ENCODE assay signal across 21 cellular contexts in the genomic region with DNA sequence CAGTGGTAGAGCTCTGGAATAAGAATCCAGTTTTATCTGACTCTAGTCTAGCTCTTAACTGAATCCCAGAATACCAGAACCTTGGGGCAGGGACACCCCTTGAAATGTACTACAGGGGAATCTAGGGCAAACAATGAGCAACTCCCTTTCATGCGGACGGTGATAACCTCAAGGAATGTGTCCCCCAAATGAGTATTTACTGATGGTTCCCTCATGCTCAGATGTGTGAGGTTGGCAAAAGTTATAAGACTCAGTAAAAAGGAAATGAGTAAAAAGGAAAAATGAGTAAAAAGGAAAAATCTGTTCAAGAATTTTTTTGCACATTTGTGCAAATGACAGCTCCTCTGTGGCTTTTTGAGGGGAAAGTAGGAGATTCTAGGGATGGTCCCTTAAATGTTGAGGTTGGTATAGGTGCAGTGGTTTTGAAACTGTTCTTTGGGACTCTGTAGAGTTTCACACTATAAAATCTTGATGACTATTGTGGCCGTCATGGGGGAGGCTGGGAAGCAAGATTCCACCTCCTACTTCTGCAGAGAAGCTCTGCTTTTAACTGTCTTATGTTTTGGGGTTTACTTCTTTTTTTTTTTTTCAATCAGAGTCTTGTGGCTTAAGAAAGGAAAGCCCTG. TPM values are rescaled to one million over a fixed set of nuclear protein-coding genes. Genes with fewer than 3 reads are reported as not detected.
DNase-seq lines count a peak whose midpoint lies in the region; ATAC-seq lines count a peak whose summit lies in the region.
"Had no signal": no experiment of that assay in that cellular context is flagged by ENCODE, and none has a peak within 500 bp of the region (broad histone marks: within the 10 kb centered on the region; RNA-seq: fewer than 3 reads in every experiment).

No MANE protein-coding gene starts in this region.

- H3K27ac Mint-ChIP-seq in activated CD4-positive, alpha-beta T cell treated with anti-CD3 and anti-CD28 coated beads for 36 hours = no peak overlapping the region
- H3K27ac Mint-ChIP-seq in activated naive CD4-positive, alpha-beta T cell treated with anti-CD3 and anti-CD28 coated beads, Interleukin-2, amount 50 U/mL, for 72 hours = no peak overlapping the region
- no peak overlapping the region for H3K27ac Mint-ChIP-seq in stimulated activated naive CD8-positive, alpha-beta T cell treated with anti-CD3 and anti-CD28 coated beads, Interleukin-15, amount 100 ng/mL, for 72 hours
- H3K27ac Mint-ChIP-seq: CD4-positive, alpha-beta T cell; CD8-positive, alpha-beta memory T cell; HFFc6 had no signal

- POLR2A ChIA-PET in activated CD4-positive, alpha-beta T cell treated with anti-CD3 and anti-CD28 coated beads for 36 hours (lab: Charles Lee) = no interaction called here

- no peak overlapping the region for H3K4me3 Mint-ChIP-seq in activated CD4-positive, alpha-beta T cell treated with anti-CD3 and anti-CD28 coated beads for 36 hours
- no peak overlapping the region for H3K4me3 Mint-ChIP-seq in stimulated activated naive CD8-positive, alpha-beta T cell treated with anti-CD3 and anti-CD28 coated beads, Interleukin-15, amount 100 ng/mL, for 72 hours
- H3K4me3 Mint-ChIP-seq: CD14-positive monocyte; CD4-positive, alpha-beta T cell; CD8-positive, alpha-beta memory T cell; HFFc6 had no signal

- no peaks in the 10 kb centered on the region for H3K36me3 Mint-ChIP-seq in activated CD4-positive, alpha-beta T cell treated with anti-CD3 and anti-CD28 coated beads for 36 hours (ENCODE audit: low read depth)
- H3K36me3 Mint-ChIP-seq in activated naive CD4-positive, alpha-beta T cell treated with anti-CD3 and anti-CD28 coated beads, Interleukin-2, amount 50 U/mL, for 72 hours = no peaks in the 10 kb centered on the region
- H3K36me3 Mint-ChIP-seq: CD14-positive monocyte; CD8-positive, alpha-beta memory T cell had no signal

- peak; percentile 91 for ATAC-seq in activated CD4-positive, alpha-beta T cell treated with anti-CD3 and anti-CD28 coated beads for 36 hours
- peak; percentile 84 to 90 for ATAC-seq in activated naive CD4-positive, alpha-beta T cell treated with anti-CD3 and anti-CD28 coated beads, Interleukin-2, amount 50 U/mL, for 72 hours
- peak; percentile 50 for ATAC-seq in stimulated activated naive CD8-positive, alpha-beta T cell treated with anti-CD3 and anti-CD28 coated beads, Interleukin-15, Interleukin-2, amounts not matched to agents 100 U/mL and 50 U/mL, for 24 hours
- no peak for ATAC-seq in stimulated activated naive CD8-positive, alpha-beta T cell treated with anti-CD3 and anti-CD28 coated beads, Interleukin-15, amount 100 ng/mL, for 72 hours
- ATAC-seq in GM18498 (IDR thresholded peaks at IDR 0.05; ENCODE audit: unreplicated experiment) = no peak
- ATAC-seq: A549 had no signal

- no peaks in the 10 kb centered on the region for H3K9me3 Mint-ChIP-seq in activated CD4-positive, alpha-beta T cell treated with anti-CD3 and anti-CD28 coated beads for 36 hours (ENCODE audit: low read depth)
- H3K9me3 Mint-ChIP-seq in activated naive CD4-positive, alpha-beta T cell treated with anti-CD3 and anti-CD28 coated beads, Interleukin-2, amount 50 U/mL, for 72 hours = peaks cover 4 to 12% of the 10 kb centered on the region in 2 donors
- H3K9me3 Mint-ChIP-seq in stimulated activated naive CD8-positive, alpha-beta T cell treated with anti-CD3 and anti-CD28 coated beads, Interleukin-15, amount 100 ng/mL, for 72 hours = peaks cover 3 to 8% of the 10 kb centered on the region in 2 donors

- CTCF ChIA-PET in activated CD4-positive, alpha-beta T cell treated with anti-CD3 and anti-CD28 coated beads for 36 hours (lab: Charles Lee) = interaction anchor here (0.8 kb wide), 1 partner anchor 242 kb away, joined by 4 read pairs; no protein-coding TSS in a partner anchor

- H3K27me3 Mint-ChIP-seq in activated CD4-positive, alpha-beta T cell treated with anti-CD3 and anti-CD28 coated beads for 36 hours = peaks cover 26% of the 10 kb centered on the region
- H3K27me3 Mint-ChIP-seq in stimulated activated naive CD8-positive, alpha-beta T cell treated with anti-CD3 and anti-CD28 coated beads, Interleukin-15, amount 100 ng/mL, for 72 hours = peaks cover 33% of the 10 kb centered on the region

- H3K4me1 Mint-ChIP-seq in activated CD4-positive, alpha-beta T cell treated with anti-CD3 and anti-CD28 coated beads for 36 hours = peaks cover 11% of the 10 kb centered on the region
- H3K4me1 Mint-ChIP-seq in stimulated activated naive CD8-positive, alpha-beta T cell treated with anti-CD3 and anti-CD28 coated beads, Interleukin-15, amount 100 ng/mL, for 72 hours = no peaks in the 10 kb centered on the region
- H3K4me1 Mint-ChIP-seq: CD14-positive monocyte; CD8-positive, alpha-beta memory T cell had no signal

- DNase-seq in activated CD4-positive, alpha-beta T cell treated with anti-CD3 and anti-CD28 coated beads for 36 hours = peak; percentile 23
- no peak for DNase-seq in activated CD4-positive, alpha-beta T cell treated with anti-CD3 and anti-CD28 coated beads for 1 hour
- no peak for DNase-seq in activated naive CD4-positive, alpha-beta T cell treated with anti-CD3 and anti-CD28 coated beads, Interleukin-2, amount 50 U/mL, for 72 hours (ENCODE audit: low spot score in 2 of 2)
- DNase-seq in activated naive CD4-positive, alpha-beta T cell treated with anti-CD3 and anti-CD28 coated beads, Interleukin-2, amount 50 U/mL, for 16 hours = no peak
- no peak for DNase-seq in stimulated activated naive CD8-positive, alpha-beta T cell treated with anti-CD3 and anti-CD28 coated beads, Interleukin-15, Interleukin-2, amounts not matched to agents 100 U/mL and 50 U/mL, for 24 hours
- no peak for DNase-seq in stimulated activated naive CD8-positive, alpha-beta T cell treated with anti-CD3 and anti-CD28 coated beads, Interleukin-15, amount 100 ng/mL, for 72 hours
- DNase-seq: 8988T; ACHN; AML-193; BE2C; CD4-positive, alpha-beta T cell; CD8-positive, alpha-beta memory T cell; DMS 273 treated with DMSO at 0.1 percent for 48 hours; DMS79; EL; GDM1; GOT3; HFFc6 had no signal

- intact Hi-C loops in activated CD4-positive, alpha-beta T cell treated with anti-CD3 and anti-CD28 coated beads for 36 hours (cut with DNase I, micrococcal nuclease) = loop anchor here in 1 of 2 experiments (1.0 to 2.0 kb wide), 2 partner anchors 25 to 50 kb away; no protein-coding TSS in a partner anchor

RNA-seq across cellular contexts. Expression of gene NRXN3, which starts 58.6 kb away (rescaled TPM):
- not detected for total RNA-seq in activated CD4-positive, alpha-beta T cell treated with anti-CD3 and anti-CD28 coated beads for 36 hours
- not detected for total RNA-seq in activated naive CD4-positive, alpha-beta T cell treated with anti-CD3 and anti-CD28 coated beads, Interleukin-2, amount 50 U/mL, for 72 hours
- total RNA-seq: CD4-positive, alpha-beta T cell; CD8-positive, alpha-beta memory T cell had no signal

Comparison
In these comparisons a context has a peak if more than half of its experiments do, and no peak if none do; other contexts are left out.
1. ATAC-seq: peak in activated CD4-positive, alpha-beta T cell treated with anti-CD3 and anti-CD28 coated beads for 36 hours (single experiment), activated naive CD4-positive, alpha-beta T cell treated with anti-CD3 and anti-CD28 coated beads, Interleukin-2, amount 50 U/mL, for 72 hours (2 of 2) and stimulated activated naive CD8-positive, alpha-beta T cell treated with anti-CD3 and anti-CD28 coated beads, Interleukin-15, Interleukin-2, amounts not matched to agents 100 U/mL and 50 U/mL, for 24 hours (single experiment); none in stimulated activated naive CD8-positive, alpha-beta T cell treated with anti-CD3 and anti-CD28 coated beads, Interleukin-15, amount 100 ng/mL, for 72 hours (single experiment) and GM18498 (single experiment).